ENCODE assay signal across 8 cellular contexts in genomic region chr3:70550723-70551319, GRCh38.
DNase-seq lines count a peak whose midpoint lies in the region; ATAC-seq and TF ChIP-seq lines count a peak whose summit lies in the region.

No MANE protein-coding gene starts in this region.

- DNase-seq in SK-N-MC (ENCODE audit: low read depth, low spot score) = peak; percentile 28
- DNase-seq in activated naive CD4-positive, alpha-beta T cell treated with anti-CD3 and anti-CD28 coated beads, Interleukin-2, amount 10 ng/mL, durations not matched to agents 7 days and 5 days = peak; percentile 79
- peak; percentile 62 to 85 (median 84) for DNase-seq in right cardiac atrium
- peak; percentile 45 to 70 for DNase-seq in stimulated activated CD4-positive, alpha-beta T cell treated with anti-CD3 and anti-CD28 coated beads, Interleukin-1b, Interleukin-23, amount 100 ng/mL, for 1 hour (ENCODE audit: low read depth in 2 of 2)
- no peak for DNase-seq in amniotic stem cell (lab: John Stamatoyannopoulos, UW)

- no peaks in the 10 kb centered on the region for H3K36me3 ChIP-seq in SK-N-MC (ENCODE audit: insufficient read depth, low read length)

- peaks cover 13% of the 10 kb centered on the region for H3K27me3 Mint-ChIP-seq in activated naive CD4-positive, alpha-beta T cell treated with anti-CD3 and anti-CD28 coated beads, Interleukin-2, amount 10 ng/mL, durations not matched to agents 7 days and 5 days

- CTCF ChIA-PET in activated naive CD4-positive, alpha-beta T cell treated with anti-CD3 and anti-CD28 coated beads, Interleukin-2, amount 10 ng/mL, durations not matched to agents 7 days and 5 days (lab: Charles Lee) = interaction anchor here (0.6 to 2.0 kb wide), 22 partner anchors 9 to 1098 kb away, joined by 3 to 22 read pairs (median 4); no protein-coding TSS in a partner anchor

- H3K4me3 ChIP-seq in SK-N-MC = no peak overlapping the region
- no peak overlapping the region for H3K4me3 ChIP-seq in right cardiac atrium (ENCODE audit: low read length)

- H3K9me3 Mint-ChIP-seq in activated naive CD4-positive, alpha-beta T cell treated with anti-CD3 and anti-CD28 coated beads, Interleukin-2, amount 10 ng/mL, durations not matched to agents 7 days and 5 days = no peaks in the 10 kb centered on the region

- H3K9ac ChIP-seq in SK-N-MC (ENCODE audit: insufficient read length) = no peak overlapping the region

- H3K27ac ChIP-seq in C4-2B = no peak overlapping the region
- no peak overlapping the region for H3K27ac ChIP-seq in SK-N-MC
- no peak overlapping the region for H3K27ac ChIP-seq in right cardiac atrium (ENCODE audit: low read length)

- WGBS in right cardiac atrium = 55% methylated on average over 9 of the region's 9 CpGs

- no peak overlapping the region for H3K4me3 Mint-ChIP-seq in activated naive CD4-positive, alpha-beta T cell treated with anti-CD3 and anti-CD28 coated beads, Interleukin-2, amount 10 ng/mL, durations not matched to agents 7 days and 5 days

- H3K27me3 ChIP-seq in right cardiac atrium (ENCODE audit: control insufficient read depth, insufficient read depth) = no peaks in the 10 kb centered on the region

- H3K4me1 ChIP-seq in right cardiac atrium (ENCODE audit: control insufficient read depth, insufficient read depth, low read length) = no peaks in the 10 kb centered on the region

- intact Hi-C loops in right cardiac atrium (cut with DNase I) = loop anchor here in 3 of 4 donors (5.0 to 10.0 kb wide), 3 partner anchors 1036 to 1104 kb away; no protein-coding TSS in a partner anchor

- no peak overlapping the region for H3K27ac Mint-ChIP-seq in activated naive CD4-positive, alpha-beta T cell treated with anti-CD3 and anti-CD28 coated beads, Interleukin-2, amount 10 ng/mL, durations not matched to agents 7 days and 5 days

- ATAC-seq in GM19025 (IDR thresholded peaks at IDR 0.05; ENCODE audit: low read depth, unreplicated experiment) = peak; percentile 83
- ATAC-seq in HG03378 (IDR thresholded peaks at IDR 0.05; ENCODE audit: unreplicated experiment) = peak; percentile 87
- peak; percentile 75 to 89 for ATAC-seq in right cardiac atrium

- H3K9me3 ChIP-seq in SK-N-MC (ENCODE audit: low read depth, low read length) = no peaks in the 10 kb centered on the region
- no peaks in the 10 kb centered on the region for H3K9me3 ChIP-seq in right cardiac atrium (ENCODE audit: control insufficient read depth, low read length)

- H3K4me1 Mint-ChIP-seq in activated naive CD4-positive, alpha-beta T cell treated with anti-CD3 and anti-CD28 coated beads, Interleukin-2, amount 10 ng/mL, durations not matched to agents 7 days and 5 days = no peaks in the 10 kb centered on the region

- TF ChIP-seq CTCF in C4-2B (conservative IDR thresholded peaks at IDR 0.05) = peak; percentile 82

- H3K36me3 Mint-ChIP-seq in activated naive CD4-positive, alpha-beta T cell treated with anti-CD3 and anti-CD28 coated beads, Interleukin-2, amount 10 ng/mL, durations not matched to agents 7 days and 5 days = no peaks in the 10 kb centered on the region
